In the genomic region with DNA sequence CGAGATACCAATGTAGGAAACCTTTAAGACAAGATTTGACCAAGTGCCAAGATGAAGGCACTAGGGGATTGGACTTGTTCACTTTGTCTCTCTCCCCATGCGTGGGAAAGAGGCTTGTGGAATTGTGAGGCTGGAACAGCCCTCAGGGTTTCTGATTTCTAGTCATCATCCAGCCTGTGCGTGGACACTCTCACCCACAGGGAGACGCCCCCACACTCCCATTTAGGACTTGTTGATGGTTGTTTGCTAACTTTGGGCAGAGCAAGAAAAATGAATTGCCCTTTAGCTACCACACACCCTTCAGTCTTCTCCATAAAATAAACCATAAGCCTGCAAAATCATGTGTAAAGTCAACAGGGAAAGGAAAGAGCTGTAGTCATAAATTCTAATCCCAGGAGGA, we compare ENCODE assay signal across 18 cellular contexts. TPM values are rescaled to one million over a fixed set of nuclear protein-coding genes. Genes with fewer than 3 reads are reported as not detected.
DNase-seq lines count a peak whose midpoint lies in the region; ATAC-seq, FAIRE-seq and TF ChIP-seq lines count a peak whose summit lies in the region.
"Had no signal": no experiment of that assay in that cellular context is flagged by ENCODE, and none has a peak within 500 bp of the region (broad histone marks: within the 10 kb centered on the region; RNA-seq: fewer than 3 reads in every experiment).

No MANE protein-coding gene starts in this region.

- peak overlapping the region; percentile 52 for H3K4me2 ChIP-seq in PC-9

- no peaks in the 10 kb centered on the region for H3K9me2 ChIP-seq in PC-9 (ENCODE audit: insufficient read depth)

- peaks cover 40% of the 10 kb centered on the region for H3F3A ChIP-seq in PC-9 (ENCODE audit: insufficient read depth, low read depth)

- FAIRE-seq in small intestine (lab: Jason Lieb, UNC) = no peak
- FAIRE-seq: GM12878, H54 had no signal

- peak in 1 of 2 experiments; percentile 47 for DNase-seq in PC-9
- peak; percentile 61 for DNase-seq in epithelial cell of esophagus (ENCODE audit: low read depth)
- DNase-seq in right lobe of liver = no peak
- DNase-seq in small intestine = peak; percentile 36
- DNase-seq in BE2C = no peak
- no peak for DNase-seq in heart right ventricle
- no peak for DNase-seq in activated T-cell treated with anti-CD3 and anti-CD28 coated beads, Interleukin-2, amount 50 U/mL, for 1 hour
- DNase-seq: DMS 273 treated with DMSO at 0.1 percent for 48 hours, GDM1, MM.1S, NCI-H1105, NCI-H1694 treated with DMSO at 0.1 percent for 48 hours, NCI-H446 had no signal

- WGBS in right lobe of liver (ENCODE audit: insufficient coverage, low coverage, low lambda C conversion rate, missing lambda C conversion rate) = 47% methylated on average over 4 of the region's 4 CpGs
- WGBS in small intestine, 3 donors = 67 to 71% (median 67%) methylated on average over 4 of the region's 4 CpGs
- 65 to 70% methylated on average over 4 of the region's 4 CpGs for WGBS in heart right ventricle, 2 donors

- no peak for TF ChIP-seq CTCF in PC-9 (conservative IDR thresholded peaks at IDR 0.05)
- no peak for TF ChIP-seq CTCF in epithelial cell of esophagus (IDR thresholded peaks at IDR 0.05; ENCODE audit: insufficient read depth, low read depth, low read length, missing control alignments)
- TF ChIP-seq CTCF in right lobe of liver (IDR thresholded peaks at IDR 0.05) = no peak
- TF ChIP-seq CTCF in BE2C (IDR thresholded peaks at IDR 0.05; ENCODE audit: low read depth, low read length) = no peak
- no peak for TF ChIP-seq CTCF in heart right ventricle (IDR thresholded peaks at IDR 0.05)

- H3K27me3 ChIP-seq in PC-9 (ENCODE audit: insufficient read depth, low read depth) = no peaks in the 10 kb centered on the region
- no peaks in the 10 kb centered on the region for H3K27me3 ChIP-seq in right lobe of liver
- no peaks in the 10 kb centered on the region for H3K27me3 ChIP-seq in small intestine (ENCODE audit: control insufficient read depth in 2 of 2, insufficient read depth in 2 of 2, low read length in 2 of 2)
- H3K27me3 ChIP-seq in BE2C = no peaks in the 10 kb centered on the region
- H3K27me3 ChIP-seq in heart right ventricle = no peaks in the 10 kb centered on the region
- H3K27me3 ChIP-seq: SJSA1 had no signal

- H3K27ac ChIP-seq in PC-9 (peak overlapping the region; percentile 90), right lobe of liver (peak overlapping the region; percentile 7 to 55 (median 39)), small intestine (ENCODE audit: low read depth in 1 of 2, low read length in 1 of 2) (peak overlapping the region; percentile 32 to 67), heart right ventricle (no peak overlapping the region)
- H3K27ac ChIP-seq: SJSA1 had no signal

- peaks cover 80% of the 10 kb centered on the region for H3K4me1 ChIP-seq in PC-9 (replicated peaks; ENCODE audit: insufficient read depth)
- H3K4me1 ChIP-seq in right lobe of liver = peaks cover 0 to 66% (median 26%) of the 10 kb centered on the region in 4 donors
- no peaks in the 10 kb centered on the region for H3K4me1 ChIP-seq in small intestine (ENCODE audit: control insufficient read depth in 2 of 2, insufficient read depth in 1 of 2, low read depth in 1 of 2, low read length in 1 of 2)
- H3K4me1 ChIP-seq in BE2C = no peaks in the 10 kb centered on the region
- H3K4me1 ChIP-seq in heart right ventricle = peaks cover 0 to 6% (median 0%) of the 10 kb centered on the region in 9 donors
- H3K4me1 ChIP-seq: SJSA1 had no signal

- H3K79me2 ChIP-seq in PC-9 (ENCODE audit: low read depth) = peaks cover 81% of the 10 kb centered on the region

- 0 out of 2 replicates have a peak overlapping the region, but pooled peaks have one; percentile 1 for H3K4me3 ChIP-seq in PC-9
- no peak overlapping the region for H3K4me3 ChIP-seq in epithelial cell of esophagus (ENCODE audit: low read length)
- H3K4me3 ChIP-seq in right lobe of liver = no peak overlapping the region
- H3K4me3 ChIP-seq in small intestine (ENCODE audit: low read depth in 1 of 2, low read length in 2 of 2) = no peak overlapping the region
- no peak overlapping the region for H3K4me3 ChIP-seq in BE2C (ENCODE audit: low read depth, low read length)
- H3K4me3 ChIP-seq in heart right ventricle = no peak overlapping the region
- H3K4me3 ChIP-seq: GM12878, SJSA1 had no signal

- no TSS peak for BruUV-seq in PC-9 (replicated peaks; lab: Mats Ljungman, UMichigan)

- TF ChIP-seq POLR2A in right lobe of liver (IDR thresholded peaks at IDR 0.05) = no peak

- CTCF ChIA-PET in PC-9 (lab: Charles Lee) = no interaction called here

- intact Hi-C loops in PC-9 (cut with micrococcal nuclease; ENCODE audit: unreplicated experiment) (loop anchor here (2.0 kb wide), 1 partner anchor 23 kb away; a partner anchor contains a TSS), right lobe of liver (cut with DNase I) (no loop called here), heart right ventricle (cut with DNase I) (no loop called here)

- H3K36me3 ChIP-seq in PC-9 (ENCODE audit: low read depth) (peaks cover 3% of the 10 kb centered on the region; the same call in 1 of the 2 replicates), right lobe of liver (no peaks in the 10 kb centered on the region), small intestine (ENCODE audit: control insufficient read depth in 2 of 2, insufficient read depth in 2 of 2, low read length in 2 of 2) (no peaks in the 10 kb centered on the region), BE2C (no peaks in the 10 kb centered on the region), heart right ventricle (no peaks in the 10 kb centered on the region)
- H3K36me3 ChIP-seq: SJSA1 had no signal

- no peaks in the 10 kb centered on the region for H4K20me1 ChIP-seq in PC-9 (ENCODE audit: insufficient read depth)

- H3K9me3 ChIP-seq in PC-9 (ENCODE audit: insufficient read depth, low read depth) (no peaks in the 10 kb centered on the region), right lobe of liver (no peaks in the 10 kb centered on the region), small intestine (ENCODE audit: control insufficient read depth, low read depth) (no peaks in the 10 kb centered on the region), BE2C (no peaks in the 10 kb centered on the region), heart right ventricle (peaks cover 0 to 4% (median 0%) of the 10 kb centered on the region in 11 donors)
- H3K9me3 ChIP-seq: SJSA1 had no signal

- POLR2A ChIA-PET in PC-9 (lab: Charles Lee; ENCODE audit: unreplicated experiment) = no interaction called here

- ATAC-seq in right lobe of liver (no peak), heart right ventricle (no peak), GM19463 (IDR thresholded peaks at IDR 0.05; ENCODE audit: unreplicated experiment) (no peak)
- ATAC-seq: GM12878 had no signal

- no peak overlapping the region for H2AFZ ChIP-seq in PC-9

RNA-seq across cellular contexts. Expression of a gene that starts 18.4 kb away (rescaled TPM):
- 1.0 and 2.9 TPM in 2 replicates for total RNA-seq in PC-9 (2021)
- total RNA-seq in right lobe of liver = 10 to 100 TPM; 17.0 to 36.1 (median 23.0) TPM
- 1 to 10 TPM in 1 of 3 donors, under 1 TPM in 2; 0.22 to 2.5 (median 0.81) TPM for polyA plus RNA-seq in small intestine
- polyA plus RNA-seq in BE2C (2012; ENCODE audit: insufficient read depth, insufficient read length, low read depth) = not detected
- 1 to 10 TPM in 8 of 10 donors, under 1 TPM in 2; 0.93 to 2.1 (median 1.2) TPM for total RNA-seq in heart right ventricle
- under 1 TPM; 0.15 to 0.25 TPM for polyA plus RNA-seq in heart right ventricle
- total RNA-seq: SJSA1 had no signal
- polyA plus RNA-seq: CD14-positive monocyte had no signal

RNA-seq across cellular contexts. Expression of a gene that starts 23.4 kb away (rescaled TPM):
- 48.2 and 69.7 TPM in 2 replicates for total RNA-seq in PC-9 (2021)
- total RNA-seq in right lobe of liver = 100 to 1,000 TPM; 104 to 348 (median 175) TPM
- polyA plus RNA-seq in small intestine = 100 to 1,000 TPM; 203 to 333 (median 307) TPM
- polyA plus RNA-seq in BE2C (2012; ENCODE audit: insufficient read depth, insufficient read length, low read depth) = 47.3 TPM
- 100 to 1,000 TPM; 276 to 397 (median 331) TPM for total RNA-seq in heart right ventricle
- 100 to 1,000 TPM; 179 to 399 TPM for polyA plus RNA-seq in heart right ventricle

RNA-seq across cellular contexts. Expression of a gene that starts 48.0 kb away (rescaled TPM):
- not detected in 2 replicates for total RNA-seq in PC-9 (2021)
- 100 to 1,000 TPM; 237 to 478 (median 308) TPM for total RNA-seq in right lobe of liver
- polyA plus RNA-seq in small intestine = under 1 TPM in 1 of 3 donors, not detected in 2; 0.01 TPM
- polyA plus RNA-seq in BE2C (2012; ENCODE audit: insufficient read depth, insufficient read length, low read depth) = 0.11 TPM
- total RNA-seq in heart right ventricle = not detected
- polyA plus RNA-seq in heart right ventricle = not detected
- total RNA-seq: SJSA1 had no signal
- polyA plus RNA-seq: CD14-positive monocyte, GM12878 had no signal

RNA-seq across cellular contexts. Expression of a gene that starts 54.6 kb away (rescaled TPM):
- total RNA-seq in PC-9 (2021) (0.41 TPM in 1 of 2 replicates, not detected in the other), right lobe of liver (1 to 10 TPM; 1.2 to 2.5 (median 1.6) TPM), heart right ventricle (1 to 10 TPM in 2 of 10 donors, under 1 TPM in 6, not detected in 2; 0.16 to 1.2 (median 0.62) TPM)
- polyA plus RNA-seq in small intestine (1 to 10 TPM in 1 of 3 donors, under 1 TPM in 2; 0.37 to 2.7 (median 0.81) TPM), heart right ventricle (under 1 TPM; 0.44 to 0.52 TPM)
- polyA plus RNA-seq in BE2C (2012; ENCODE audit: insufficient read depth, insufficient read length, low read depth) = 0.80 TPM

Comparison
In these comparisons a context has a peak if more than half of its experiments do, and no peak if none do; other contexts are left out.
1. DNase-seq: peak in epithelial cell of esophagus (single experiment) and small intestine (single experiment); none in right lobe of liver (0 of 3), BE2C (single experiment), heart right ventricle (0 of 2) and activated T-cell treated with anti-CD3 and anti-CD28 coated beads, Interleukin-2, amount 50 U/mL, for 1 hour (single experiment).
2. H3K27ac ChIP-seq: peak in PC-9 (single experiment), right lobe of liver (3 of 3) and small intestine (2 of 2); none in heart right ventricle (0 of 10).
3. RNA of a gene that starts 48.0 kb away (total RNA-seq): 237 to 478 TPM in right lobe of liver; not detected in PC-9 and not detected in heart right ventricle; every median in the first group is over 100 times any median in the second.